8 cellular contexts compared by ENCODE assay signal in the genomic region with DNA sequence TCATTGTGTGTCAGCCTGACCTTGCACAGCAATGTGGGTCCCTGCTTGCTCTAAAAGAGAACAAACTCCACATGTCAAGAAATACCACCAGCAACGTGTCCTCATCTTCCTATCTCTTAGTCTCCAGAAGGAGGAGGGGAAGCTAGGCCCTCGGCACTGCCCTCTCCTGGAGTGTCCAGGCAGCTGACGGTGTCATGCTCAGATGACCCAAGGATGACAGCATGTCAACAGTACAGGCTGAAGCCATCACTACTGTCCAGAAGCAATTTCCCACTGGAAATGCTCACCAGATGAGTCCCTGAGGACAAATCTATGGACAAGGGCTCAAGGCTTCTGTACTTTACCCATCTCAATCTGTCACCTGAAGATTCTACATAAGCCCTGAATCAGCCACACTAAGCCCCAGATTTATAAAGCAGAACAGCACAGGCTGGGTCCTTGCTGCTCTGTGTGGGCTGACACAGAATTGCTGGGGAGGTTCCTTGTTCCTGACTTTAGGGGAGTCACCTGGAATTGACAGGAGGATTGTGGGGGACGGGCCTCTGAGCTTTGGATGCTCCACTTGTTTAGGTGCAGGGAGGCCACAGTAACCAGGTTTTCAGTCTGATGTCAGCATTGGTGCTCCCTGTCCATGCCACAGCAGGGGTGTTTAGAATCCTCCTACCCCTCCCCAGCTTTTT.
DNase-seq lines count a peak whose midpoint lies in the region; ATAC-seq lines count a peak whose summit lies in the region.

No MANE protein-coding gene starts in this region.

- H3K27ac ChIP-seq in caudate nucleus (ENCODE audit: low read depth, low read length) = peak overlapping the region; percentile 87

- DNase-seq in COLO668 (lab: John Stamatoyannopoulos, UW; ENCODE audit: unreplicated experiment) = peak; percentile 18
- DNase-seq in Kasumi-1 (lab: John Stamatoyannopoulos, UW) = peak; percentile 7 to 22
- peak in 39 of 61 donors; percentile 16 to 90 (median 53) for DNase-seq in caudate nucleus (lab: John Stamatoyannopoulos, UW)
- DNase-seq in lung microvascular endothelial cell (ENCODE audit: low read depth in 2 of 2) = peak; percentile 48 to 51
- no peak for DNase-seq in activated T-cell treated with anti-CD3 and anti-CD28 coated beads, Interleukin-2, amount 50 U/mL, for 1 hour

- ATAC-seq in HG02798 (IDR thresholded peaks at IDR 0.05; ENCODE audit: poor library complexity, unreplicated experiment) (no peak), HG03457 (IDR thresholded peaks at IDR 0.05; ENCODE audit: unreplicated experiment) (no peak), HG02623 (IDR thresholded peaks at IDR 0.05; ENCODE audit: unreplicated experiment) (no peak)
